Comparison of ENCODE assay signal across 1 cellular context in genomic region chr2:64987001-64987962, GRCh38.
TF ChIP-seq lines count a peak whose summit lies in the region.

No MANE protein-coding gene starts in this region.

TF ChIP-seq in HepG2, 621 proteins besides CTCF, POLR2A, EP300 and RAD21 (continued from another document):
- TF ChIP-seq, protein P1, sequence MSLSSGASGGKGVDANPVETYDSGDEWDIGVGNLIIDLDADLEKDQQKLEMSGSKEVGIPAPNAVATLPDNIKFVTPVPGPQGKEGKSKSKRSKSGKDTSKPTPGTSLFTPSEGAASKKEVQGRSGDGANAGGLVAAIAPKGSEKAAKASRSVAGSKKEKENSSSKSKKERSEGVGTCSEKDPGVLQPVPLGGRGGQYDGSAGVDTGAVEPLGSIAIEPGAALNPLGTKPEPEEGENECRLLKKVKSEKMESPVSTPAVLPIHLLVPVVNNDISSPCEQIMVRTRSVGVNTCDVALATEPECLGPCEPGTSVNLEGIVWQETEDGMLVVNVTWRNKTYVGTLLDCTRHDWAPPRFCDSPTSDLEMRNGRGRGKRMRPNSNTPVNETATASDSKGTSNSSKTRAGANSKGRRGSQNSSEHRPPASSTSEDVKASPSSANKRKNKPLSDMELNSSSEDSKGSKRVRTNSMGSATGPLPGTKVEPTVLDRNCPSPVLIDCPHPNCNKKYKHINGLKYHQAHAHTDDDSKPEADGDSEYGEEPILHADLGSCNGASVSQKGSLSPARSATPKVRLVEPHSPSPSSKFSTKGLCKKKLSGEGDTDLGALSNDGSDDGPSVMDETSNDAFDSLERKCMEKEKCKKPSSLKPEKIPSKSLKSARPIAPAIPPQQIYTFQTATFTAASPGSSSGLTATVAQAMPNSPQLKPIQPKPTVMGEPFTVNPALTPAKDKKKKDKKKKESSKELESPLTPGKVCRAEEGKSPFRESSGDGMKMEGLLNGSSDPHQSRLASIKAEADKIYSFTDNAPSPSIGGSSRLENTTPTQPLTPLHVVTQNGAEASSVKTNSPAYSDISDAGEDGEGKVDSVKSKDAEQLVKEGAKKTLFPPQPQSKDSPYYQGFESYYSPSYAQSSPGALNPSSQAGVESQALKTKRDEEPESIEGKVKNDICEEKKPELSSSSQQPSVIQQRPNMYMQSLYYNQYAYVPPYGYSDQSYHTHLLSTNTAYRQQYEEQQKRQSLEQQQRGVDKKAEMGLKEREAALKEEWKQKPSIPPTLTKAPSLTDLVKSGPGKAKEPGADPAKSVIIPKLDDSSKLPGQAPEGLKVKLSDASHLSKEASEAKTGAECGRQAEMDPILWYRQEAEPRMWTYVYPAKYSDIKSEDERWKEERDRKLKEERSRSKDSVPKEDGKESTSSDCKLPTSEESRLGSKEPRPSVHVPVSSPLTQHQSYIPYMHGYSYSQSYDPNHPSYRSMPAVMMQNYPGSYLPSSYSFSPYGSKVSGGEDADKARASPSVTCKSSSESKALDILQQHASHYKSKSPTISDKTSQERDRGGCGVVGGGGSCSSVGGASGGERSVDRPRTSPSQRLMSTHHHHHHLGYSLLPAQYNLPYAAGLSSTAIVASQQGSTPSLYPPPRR (CRISPR knock-in tag; IDR thresholded peaks at IDR 0.05; ENCODE audit: borderline replicate concordance): no peak
- no peak for TF ChIP-seq RBM22 (optimal IDR thresholded peaks at IDR 0.05; ENCODE audit: low read length)
- peak; percentile 17; the same call in 1 of the 2 replicates for TF ChIP-seq HMG20A (CRISPR knock-in tag; IDR thresholded peaks at IDR 0.05; ENCODE audit: borderline replicate concordance)
- TF ChIP-seq TCF7 (IDR thresholded peaks at IDR 0.05; ENCODE audit: low read depth): peak; percentile 51
- TF ChIP-seq MTF2 (CRISPR knock-in tag; IDR thresholded peaks at IDR 0.05; ENCODE audit: borderline replicate concordance): no peak
- TF ChIP-seq ZNF253 (CRISPR knock-in tag; IDR thresholded peaks at IDR 0.05; ENCODE audit: borderline replicate concordance): no peak
- no peak for TF ChIP-seq GTF2F1 (IDR thresholded peaks at IDR 0.05; ENCODE audit: low read length)
- no peak for TF ChIP-seq ZMYM4 (CRISPR knock-in tag; IDR thresholded peaks at IDR 0.05)
- no peak for TF ChIP-seq IKZF5 (CRISPR knock-in tag; IDR thresholded peaks at IDR 0.05)
- TF ChIP-seq, protein P2, sequence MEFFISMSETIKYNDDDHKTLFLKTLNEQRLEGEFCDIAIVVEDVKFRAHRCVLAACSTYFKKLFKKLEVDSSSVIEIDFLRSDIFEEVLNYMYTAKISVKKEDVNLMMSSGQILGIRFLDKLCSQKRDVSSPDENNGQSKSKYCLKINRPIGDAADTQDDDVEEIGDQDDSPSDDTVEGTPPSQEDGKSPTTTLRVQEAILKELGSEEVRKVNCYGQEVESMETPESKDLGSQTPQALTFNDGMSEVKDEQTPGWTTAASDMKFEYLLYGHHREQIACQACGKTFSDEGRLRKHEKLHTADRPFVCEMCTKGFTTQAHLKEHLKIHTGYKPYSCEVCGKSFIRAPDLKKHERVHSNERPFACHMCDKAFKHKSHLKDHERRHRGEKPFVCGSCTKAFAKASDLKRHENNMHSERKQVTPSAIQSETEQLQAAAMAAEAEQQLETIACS (CRISPR knock-in tag; IDR thresholded peaks at IDR 0.05): no peak
- no peak for TF ChIP-seq BRD4 (CRISPR knock-in tag; IDR thresholded peaks at IDR 0.05)
- no peak for TF ChIP-seq ZNF556 (CRISPR knock-in tag; IDR thresholded peaks at IDR 0.05; ENCODE audit: borderline replicate concordance)
- TF ChIP-seq FOXC1 (CRISPR knock-in tag; IDR thresholded peaks at IDR 0.05; ENCODE audit: borderline replicate concordance): no peak
- 0 out of 2 replicates have a peak, but pooled peaks have one; percentile 37 for TF ChIP-seq SAP130 (CRISPR knock-in tag; IDR thresholded peaks at IDR 0.05; ENCODE audit: low read depth)
- TF ChIP-seq SMARCC2 (IDR thresholded peaks at IDR 0.05): no peak
- no peak for TF ChIP-seq ETV6 (CRISPR knock-in tag; conservative IDR thresholded peaks at IDR 0.05)
